1 cellular context compared by ENCODE assay signal in genomic region chr5:147763791-147764525, GRCh38.
TF ChIP-seq lines count a peak whose summit lies in the region.

No MANE protein-coding gene starts in this region.

TF ChIP-seq in WTC11, 78 proteins besides CTCF, POLR2A, EP300 and RAD21 (continued from another document):
- no peak for TF ChIP-seq ATF2 (CRISPR knock-in tag; IDR thresholded peaks at IDR 0.05; ENCODE audit: borderline replicate concordance, low read depth)
- TF ChIP-seq, protein P1, sequence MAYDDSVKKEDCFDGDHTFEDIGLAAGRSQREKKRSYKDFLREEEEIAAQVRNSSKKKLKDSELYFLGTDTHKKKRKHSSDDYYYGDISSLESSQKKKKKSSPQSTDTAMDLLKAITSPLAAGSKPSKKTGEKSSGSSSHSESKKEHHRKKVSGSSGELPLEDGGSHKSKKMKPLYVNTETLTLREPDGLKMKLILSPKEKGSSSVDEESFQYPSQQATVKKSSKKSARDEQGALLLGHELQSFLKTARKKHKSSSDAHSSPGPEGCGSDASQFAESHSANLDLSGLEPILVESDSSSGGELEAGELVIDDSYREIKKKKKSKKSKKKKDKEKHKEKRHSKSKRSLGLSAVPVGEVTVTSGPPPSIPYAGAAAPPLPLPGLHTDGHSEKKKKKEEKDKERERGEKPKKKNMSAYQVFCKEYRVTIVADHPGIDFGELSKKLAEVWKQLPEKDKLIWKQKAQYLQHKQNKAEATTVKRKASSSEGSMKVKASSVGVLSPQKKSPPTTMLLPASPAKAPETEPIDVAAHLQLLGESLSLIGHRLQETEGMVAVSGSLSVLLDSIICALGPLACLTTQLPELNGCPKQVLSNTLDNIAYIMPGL (CRISPR knock-in tag; IDR thresholded peaks at IDR 0.05), result no peak
- TF ChIP-seq ZNF532 (CRISPR knock-in tag; IDR thresholded peaks at IDR 0.05; ENCODE audit: borderline replicate concordance), result no peak
- no peak for TF ChIP-seq FOXK1 (CRISPR knock-in tag; IDR thresholded peaks at IDR 0.05)
- no peak for TF ChIP-seq ATF1 (CRISPR knock-in tag; IDR thresholded peaks at IDR 0.05)
- TF ChIP-seq, protein P2, sequence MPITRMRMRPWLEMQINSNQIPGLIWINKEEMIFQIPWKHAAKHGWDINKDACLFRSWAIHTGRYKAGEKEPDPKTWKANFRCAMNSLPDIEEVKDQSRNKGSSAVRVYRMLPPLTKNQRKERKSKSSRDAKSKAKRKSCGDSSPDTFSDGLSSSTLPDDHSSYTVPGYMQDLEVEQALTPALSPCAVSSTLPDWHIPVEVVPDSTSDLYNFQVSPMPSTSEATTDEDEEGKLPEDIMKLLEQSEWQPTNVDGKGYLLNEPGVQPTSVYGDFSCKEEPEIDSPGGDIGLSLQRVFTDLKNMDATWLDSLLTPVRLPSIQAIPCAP (CRISPR knock-in tag; IDR thresholded peaks at IDR 0.05), result no peak
- TF ChIP-seq, protein P3, sequence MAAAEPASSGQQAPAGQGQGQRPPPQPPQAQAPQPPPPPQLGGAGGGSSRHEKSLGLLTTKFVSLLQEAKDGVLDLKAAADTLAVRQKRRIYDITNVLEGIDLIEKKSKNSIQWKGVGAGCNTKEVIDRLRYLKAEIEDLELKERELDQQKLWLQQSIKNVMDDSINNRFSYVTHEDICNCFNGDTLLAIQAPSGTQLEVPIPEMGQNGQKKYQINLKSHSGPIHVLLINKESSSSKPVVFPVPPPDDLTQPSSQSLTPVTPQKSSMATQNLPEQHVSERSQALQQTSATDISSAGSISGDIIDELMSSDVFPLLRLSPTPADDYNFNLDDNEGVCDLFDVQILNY (CRISPR knock-in tag; IDR thresholded peaks at IDR 0.05), result no peak
- no peak for TF ChIP-seq GTF2I (CRISPR knock-in tag; conservative IDR thresholded peaks at IDR 0.05)
- no peak for TF ChIP-seq PREB (CRISPR knock-in tag; IDR thresholded peaks at IDR 0.05; ENCODE audit: borderline replicate concordance)
- TF ChIP-seq ZNF396 (CRISPR knock-in tag; IDR thresholded peaks at IDR 0.05; ENCODE audit: borderline replicate concordance), result no peak
- no peak for TF ChIP-seq ZBTB21 (CRISPR knock-in tag; IDR thresholded peaks at IDR 0.05; ENCODE audit: borderline replicate concordance)
- no peak for TF ChIP-seq ZNF121 (CRISPR knock-in tag; IDR thresholded peaks at IDR 0.05)
